38 cellular contexts compared by ENCODE assay signal in genomic region chr17:41391535-41391934, GRCh38. TPM values are rescaled to one million over a fixed set of nuclear protein-coding genes. Genes with fewer than 3 reads are reported as not detected.
"Had no signal": no experiment of that assay in that cellular context is flagged by ENCODE, and none has a peak within 500 bp of the region (broad histone marks: within the 10 kb centered on the region; RNA-seq: fewer than 3 reads in every experiment).

No MANE protein-coding gene starts in this region.

- H3K4me1 Mint-ChIP-seq: activated B cell treated with CpG ODN at 0.5 μM for 24 hours; activated CD4-positive, alpha-beta T cell treated with anti-CD3 and anti-CD28 coated beads, Interleukin-2, amount 10 ng/mL, durations not matched to agents 24 days and 14 days; activated naive CD4-positive, alpha-beta T cell treated with anti-CD3 and anti-CD28 coated beads, Interleukin-2, amount 10 ng/mL, durations not matched to agents 7 days and 5 days; activated naive CD8-positive, alpha-beta T cell treated with anti-CD3 and anti-CD28 coated beads, Interleukin-2, amount 10 ng/mL, durations not matched to agents 7 days and 5 days; activated naive CD8-positive, alpha-beta T cell treated with anti-CD3 and anti-CD28 coated beads, Interleukin-2, amount 50 U/mL, for 24 hours; brain had no signal

- H3K27ac ChIP-seq: ascending aorta, VCaP had no signal

- H3K27ac Mint-ChIP-seq: activated B cell treated with CpG ODN at 0.5 μM for 24 hours; activated CD4-positive, alpha-beta memory T cell treated with anti-CD3 and anti-CD28 coated beads for 36 hours; activated CD4-positive, alpha-beta T cell treated with anti-CD3 and anti-CD28 coated beads, Interleukin-2, amount 10 ng/mL, durations not matched to agents 24 days and 14 days; activated CD8-positive, alpha-beta T cell treated with anti-CD3 and anti-CD28 coated beads for 36 hours; activated naive CD4-positive, alpha-beta T cell treated with anti-CD3 and anti-CD28 coated beads, Interleukin-2, amount 10 ng/mL, durations not matched to agents 7 days and 5 days; activated naive CD4-positive, alpha-beta T cell treated with anti-CD3 and anti-CD28 coated beads, Interleukin-2, amount 50 U/mL, for 24 hours; activated naive CD8-positive, alpha-beta T cell; activated naive CD8-positive, alpha-beta T cell treated with anti-CD3 and anti-CD28 coated beads, Interleukin-2, amount 10 ng/mL, durations not matched to agents 7 days and 5 days; activated naive CD8-positive, alpha-beta T cell treated with anti-CD3 and anti-CD28 coated beads, Interleukin-2, amount 50 U/mL, for 24 hours; activated T-cell treated with anti-CD3 and anti-CD28 coated beads, Interleukin-2, amount 50 U/mL, for 72 hours; activated T-helper 2 cell treated with anti-CD3 and anti-CD28 coated beads, Interferon-gamma antibody, Interleukin-2, Interleukin-4, amounts not matched to agents 10 μg/mL and 5 μg/mL and 100 μg/mL, durations not matched to agents 14 hours and 24 hours and 36 hours; brain; T-helper 1 cell treated with Interleukin-12 subunit alpha and Interleukin-12 subunit beta and Interleukin-4 antibody, amounts not matched to agents 30 μg/mL and 1 μg/mL, for 36 hours; T-helper 2 cell treated with Interferon-gamma antibody and Interleukin-4, amounts not matched to agents 5 μg/mL and 100 μg/mL, for 36 hours had no signal

- H3K4me3 Mint-ChIP-seq: activated B cell treated with CpG ODN at 0.5 μM for 24 hours; activated CD4-positive, alpha-beta memory T cell treated with anti-CD3 and anti-CD28 coated beads for 36 hours; activated CD4-positive, alpha-beta T cell treated with anti-CD3 and anti-CD28 coated beads, Interleukin-2, amount 10 ng/mL, durations not matched to agents 24 days and 14 days; activated CD8-positive, alpha-beta T cell treated with anti-CD3 and anti-CD28 coated beads for 36 hours; activated naive CD4-positive, alpha-beta T cell treated with anti-CD3 and anti-CD28 coated beads, Interleukin-2, amount 10 ng/mL, durations not matched to agents 7 days and 5 days; activated naive CD4-positive, alpha-beta T cell treated with anti-CD3 and anti-CD28 coated beads, Interleukin-2, amount 50 U/mL, for 24 hours; activated naive CD8-positive, alpha-beta T cell; activated naive CD8-positive, alpha-beta T cell treated with anti-CD3 and anti-CD28 coated beads, Interleukin-2, amount 10 ng/mL, durations not matched to agents 7 days and 5 days; activated naive CD8-positive, alpha-beta T cell treated with anti-CD3 and anti-CD28 coated beads, Interleukin-2, amount 50 U/mL, for 24 hours; activated T-cell treated with anti-CD3 and anti-CD28 coated beads, Interleukin-2, amount 50 U/mL, for 4 hours; activated T-cell treated with anti-CD3 and anti-CD28 coated beads, Interleukin-2, amount 50 U/mL, for 72 hours; brain; T-helper 1 cell treated with Interleukin-12 subunit alpha and Interleukin-12 subunit beta and Interleukin-4 antibody, amounts not matched to agents 30 μg/mL and 1 μg/mL, for 36 hours; T-helper 2 cell treated with Interferon-gamma antibody and Interleukin-4, amounts not matched to agents 5 μg/mL and 100 μg/mL, for 36 hours had no signal

- H3K27me3 ChIP-seq: ascending aorta had no signal

- H3K4me3 ChIP-seq: ascending aorta had no signal

- H3K36me3 Mint-ChIP-seq: activated naive CD8-positive, alpha-beta T cell treated with anti-CD3 and anti-CD28 coated beads, Interleukin-2, amount 10 ng/mL, durations not matched to agents 7 days and 5 days; brain had no signal

- DNase-seq: activated B cell treated with CpG ODN at 0.5 μM for 24 hours; activated CD4-positive, alpha-beta memory T cell treated with anti-CD3 and anti-CD28 coated beads for 36 hours; activated CD4-positive, alpha-beta T cell treated with anti-CD3 and anti-CD28 coated beads for 4 hours; activated CD4-positive, alpha-beta T cell treated with anti-CD3 and anti-CD28 coated beads, Interleukin-2, amount 10 ng/mL, durations not matched to agents 24 days and 14 days; activated CD4-positive, alpha-beta T cell treated with anti-CD3 and anti-CD28 coated beads, Interleukin-2, amount 50 U/mL, for 1 hour; activated CD4-positive, alpha-beta T cell treated with anti-CD3 and anti-CD28 coated beads, Interleukin-2, amount 50 U/mL, for 4 hours; activated CD4-positive, CD25-positive, alpha-beta regulatory T cell treated with anti-CD3 and anti-CD28 coated beads, Interleukin-2, amount 50 U/mL, for 72 hours; activated CD8-positive, alpha-beta memory T cell treated with anti-CD3 and anti-CD28 coated beads, Interleukin-2, amount 50 U/mL, for 4 hours; activated CD8-positive, alpha-beta T cell treated with anti-CD3 and anti-CD28 coated beads for 36 hours; activated effector memory CD4-positive, alpha-beta T cell treated with Interleukin-2 at 50 U/mL for 16 hours; activated gamma-delta T cell; activated naive CD4-positive, alpha-beta T cell treated with anti-CD3 and anti-CD28 coated beads, Interleukin-2, amount 10 ng/mL, durations not matched to agents 7 days and 5 days; activated naive CD4-positive, alpha-beta T cell treated with Interleukin-2 at 50 U/mL for 16 hours; activated naive CD8-positive, alpha-beta T cell treated with anti-CD3 and anti-CD28 coated beads, Interleukin-2, amount 10 ng/mL, durations not matched to agents 7 days and 5 days; activated naive CD8-positive, alpha-beta T cell treated with anti-CD3 and anti-CD28 coated beads, Interleukin-2, amount 50 U/mL, for 24 hours; activated T-cell treated with anti-CD3 and anti-CD28 coated beads for 4 hours; activated T-cell treated with anti-CD3 and anti-CD28 coated beads, Interleukin-2, amount 50 U/mL, for 1 hour; activated T-cell treated with anti-CD3 and anti-CD28 coated beads, Interleukin-2, amount 50 U/mL, for 4 hours; activated T-cell treated with anti-CD3 and anti-CD28 coated beads, Interleukin-2, amount 50 U/mL, for 72 hours; amygdala; anterior cingulate cortex; central memory CD4-positive, alpha-beta T cell; T-helper 1 cell; T-helper 2 cell; T-helper 9 cell had no signal

- H3K4me1 ChIP-seq: ascending aorta had no signal

- H3K36me3 ChIP-seq: ascending aorta had no signal

- ATAC-seq: activated CD8-positive, alpha-beta T cell treated with anti-CD3 and anti-CD28 coated beads for 36 hours; activated naive CD8-positive, alpha-beta T cell treated with anti-CD3 and anti-CD28 coated beads, Interleukin-2, amount 50 U/mL, for 24 hours; activated T-cell treated with anti-CD3 and anti-CD28 coated beads, Interleukin-2, amount 50 U/mL, for 4 hours; activated T-cell treated with anti-CD3 and anti-CD28 coated beads, Interleukin-2, amount 50 U/mL, for 72 hours had no signal

- FAIRE-seq: TTC549 had no signal

RNA-seq across cellular contexts. Expression of gene KRT31, which starts 5.9 kb away (rescaled TPM):
- total RNA-seq: activated B cell treated with CpG ODN at 0.5 μM for 24 hours; activated CD4-positive, alpha-beta memory T cell treated with anti-CD3 and anti-CD28 coated beads for 36 hours; activated CD4-positive, alpha-beta T cell treated with anti-CD3 and anti-CD28 coated beads, Interleukin-2, amount 10 ng/mL, durations not matched to agents 24 days and 14 days; activated CD8-positive, alpha-beta memory T cell treated with anti-CD3 and anti-CD28 coated beads for 36 hours; activated CD8-positive, alpha-beta T cell treated with anti-CD3 and anti-CD28 coated beads for 36 hours; activated naive CD8-positive, alpha-beta T cell treated with anti-CD3 and anti-CD28 coated beads, Interleukin-2, amount 10 ng/mL, durations not matched to agents 7 days and 5 days; activated T-cell treated with anti-CD3 and anti-CD28 coated beads, Interleukin-2, amount 50 U/mL, for 4 hours; activated T-cell treated with anti-CD3 and anti-CD28 coated beads, Interleukin-2, amount 50 U/mL, for 72 hours; activated T-helper 2 cell treated with anti-CD3 and anti-CD28 coated beads, Interferon-gamma antibody, Interleukin-2, Interleukin-4, amounts not matched to agents 10 μg/mL and 5 μg/mL and 100 μg/mL, durations not matched to agents 14 hours and 24 hours and 36 hours; ascending aorta; cardiac septum; cerebellum had no signal
- polyA plus RNA-seq: adipose tissue had no signal

RNA-seq across cellular contexts. Expression of gene KRT34, which starts 9.4 kb away (rescaled TPM):
- total RNA-seq: activated B cell treated with CpG ODN at 0.5 μM for 24 hours; activated CD4-positive, alpha-beta memory T cell treated with anti-CD3 and anti-CD28 coated beads for 36 hours; activated CD4-positive, alpha-beta T cell treated with anti-CD3 and anti-CD28 coated beads, Interleukin-2, amount 10 ng/mL, durations not matched to agents 24 days and 14 days; activated CD8-positive, alpha-beta memory T cell treated with anti-CD3 and anti-CD28 coated beads for 36 hours; activated CD8-positive, alpha-beta T cell treated with anti-CD3 and anti-CD28 coated beads for 36 hours; activated naive CD8-positive, alpha-beta T cell treated with anti-CD3 and anti-CD28 coated beads, Interleukin-2, amount 10 ng/mL, durations not matched to agents 7 days and 5 days; activated T-cell treated with anti-CD3 and anti-CD28 coated beads, Interleukin-2, amount 50 U/mL, for 4 hours; activated T-cell treated with anti-CD3 and anti-CD28 coated beads, Interleukin-2, amount 50 U/mL, for 72 hours; activated T-helper 2 cell treated with anti-CD3 and anti-CD28 coated beads, Interferon-gamma antibody, Interleukin-2, Interleukin-4, amounts not matched to agents 10 μg/mL and 5 μg/mL and 100 μg/mL, durations not matched to agents 14 hours and 24 hours and 36 hours; ascending aorta; cardiac septum; cerebellum had no signal

RNA-seq across cellular contexts. Expression of gene KRT33B, which starts 21.9 kb away (rescaled TPM):
- total RNA-seq: activated B cell treated with CpG ODN at 0.5 μM for 24 hours; activated CD4-positive, alpha-beta memory T cell treated with anti-CD3 and anti-CD28 coated beads for 36 hours; activated CD4-positive, alpha-beta T cell treated with anti-CD3 and anti-CD28 coated beads, Interleukin-2, amount 10 ng/mL, durations not matched to agents 24 days and 14 days; activated CD8-positive, alpha-beta memory T cell treated with anti-CD3 and anti-CD28 coated beads for 36 hours; activated CD8-positive, alpha-beta T cell treated with anti-CD3 and anti-CD28 coated beads for 36 hours; activated naive CD8-positive, alpha-beta T cell treated with anti-CD3 and anti-CD28 coated beads, Interleukin-2, amount 10 ng/mL, durations not matched to agents 7 days and 5 days; activated T-cell treated with anti-CD3 and anti-CD28 coated beads, Interleukin-2, amount 50 U/mL, for 4 hours; activated T-cell treated with anti-CD3 and anti-CD28 coated beads, Interleukin-2, amount 50 U/mL, for 72 hours; activated T-helper 2 cell treated with anti-CD3 and anti-CD28 coated beads, Interferon-gamma antibody, Interleukin-2, Interleukin-4, amounts not matched to agents 10 μg/mL and 5 μg/mL and 100 μg/mL, durations not matched to agents 14 hours and 24 hours and 36 hours; ascending aorta; cardiac septum; cerebellum had no signal
- polyA plus RNA-seq: adipose tissue had no signal

RNA-seq across cellular contexts. Expression of gene KRT37, which starts 32.9 kb away (rescaled TPM):
- total RNA-seq: activated B cell treated with CpG ODN at 0.5 μM for 24 hours; activated CD4-positive, alpha-beta memory T cell treated with anti-CD3 and anti-CD28 coated beads for 36 hours; activated CD4-positive, alpha-beta T cell treated with anti-CD3 and anti-CD28 coated beads, Interleukin-2, amount 10 ng/mL, durations not matched to agents 24 days and 14 days; activated CD8-positive, alpha-beta memory T cell treated with anti-CD3 and anti-CD28 coated beads for 36 hours; activated CD8-positive, alpha-beta T cell treated with anti-CD3 and anti-CD28 coated beads for 36 hours; activated naive CD8-positive, alpha-beta T cell treated with anti-CD3 and anti-CD28 coated beads, Interleukin-2, amount 10 ng/mL, durations not matched to agents 7 days and 5 days; activated T-cell treated with anti-CD3 and anti-CD28 coated beads, Interleukin-2, amount 50 U/mL, for 4 hours; activated T-cell treated with anti-CD3 and anti-CD28 coated beads, Interleukin-2, amount 50 U/mL, for 72 hours; activated T-helper 2 cell treated with anti-CD3 and anti-CD28 coated beads, Interferon-gamma antibody, Interleukin-2, Interleukin-4, amounts not matched to agents 10 μg/mL and 5 μg/mL and 100 μg/mL, durations not matched to agents 14 hours and 24 hours and 36 hours; ascending aorta; cardiac septum; cerebellum had no signal
- polyA plus RNA-seq: adipose tissue had no signal

RNA-seq across cellular contexts. Expression of gene KRT33A, which starts 40.9 kb away (rescaled TPM):
- total RNA-seq: activated B cell treated with CpG ODN at 0.5 μM for 24 hours; activated CD4-positive, alpha-beta memory T cell treated with anti-CD3 and anti-CD28 coated beads for 36 hours; activated CD4-positive, alpha-beta T cell treated with anti-CD3 and anti-CD28 coated beads, Interleukin-2, amount 10 ng/mL, durations not matched to agents 24 days and 14 days; activated CD8-positive, alpha-beta memory T cell treated with anti-CD3 and anti-CD28 coated beads for 36 hours; activated CD8-positive, alpha-beta T cell treated with anti-CD3 and anti-CD28 coated beads for 36 hours; activated naive CD8-positive, alpha-beta T cell treated with anti-CD3 and anti-CD28 coated beads, Interleukin-2, amount 10 ng/mL, durations not matched to agents 7 days and 5 days; activated T-cell treated with anti-CD3 and anti-CD28 coated beads, Interleukin-2, amount 50 U/mL, for 4 hours; activated T-cell treated with anti-CD3 and anti-CD28 coated beads, Interleukin-2, amount 50 U/mL, for 72 hours; activated T-helper 2 cell treated with anti-CD3 and anti-CD28 coated beads, Interferon-gamma antibody, Interleukin-2, Interleukin-4, amounts not matched to agents 10 μg/mL and 5 μg/mL and 100 μg/mL, durations not matched to agents 14 hours and 24 hours and 36 hours; ascending aorta; cardiac septum; cerebellum had no signal
- polyA plus RNA-seq: adipose tissue had no signal
